ENCODE assay signal across 9 cellular contexts in genomic region chr14:52380294-52380693, GRCh38.
DNase-seq lines count a peak whose midpoint lies in the region; ATAC-seq and TF ChIP-seq lines count a peak whose summit lies in the region.
"Had no signal": no experiment of that assay in that cellular context is flagged by ENCODE, and none has a peak within 500 bp of the region (broad histone marks: within the 10 kb centered on the region; RNA-seq: fewer than 3 reads in every experiment).

No MANE protein-coding gene starts in this region.

- H3K27me3 ChIP-seq in brain microvascular endothelial cell (replicated peaks), result no peaks in the 10 kb centered on the region

- DNase-seq in ELR (ENCODE audit: low read depth) (peak; percentile 85), brain microvascular endothelial cell (peak; percentile 24), NCI-H187 treated with DMSO at 0.1 percent for 48 hours (lab: John Stamatoyannopoulos, UW) (no peak), posterior vena cava (ENCODE audit: low spot score) (no peak), NCI-H748 (lab: John Stamatoyannopoulos, UW; ENCODE audit: unreplicated experiment) (no peak), pons (ENCODE audit: low spot score) (no peak)
- DNase-seq: amniotic stem cell had no signal

- no peak for TF ChIP-seq CTCF in brain microvascular endothelial cell (IDR thresholded peaks at IDR 0.05; ENCODE audit: low read depth, low read length, missing control alignments)

- in situ Hi-C loops in brain microvascular endothelial cell (cut with HindIII; ENCODE audit: low pct_ligation_motif_present, low sequenced_read_pairs), result no loop called here

- H3K27ac ChIP-seq in brain microvascular endothelial cell, result no peak overlapping the region

- no peaks in the 10 kb centered on the region for H3K36me3 ChIP-seq in brain microvascular endothelial cell (replicated peaks)

- ATAC-seq in GM19438 (IDR thresholded peaks at IDR 0.05; ENCODE audit: low read depth, unreplicated experiment) (peak; percentile 98), HG03095 (IDR thresholded peaks at IDR 0.05; ENCODE audit: unreplicated experiment) (peak; percentile 100)

- H3K4me3 ChIP-seq in brain microvascular endothelial cell (ENCODE audit: low read depth, low read length), result no peak overlapping the region

- intact Hi-C loops in posterior vena cava (cut with DNase I), result no loop called here

Comparison
In these comparisons a context has a peak if more than half of its experiments do, and no peak if none do; other contexts are left out.
1. DNase-seq: peak in ELR (single experiment) and brain microvascular endothelial cell (single experiment); none in NCI-H187 treated with DMSO at 0.1 percent for 48 hours (single experiment), posterior vena cava (single experiment), NCI-H748 (single experiment) and pons (single experiment).